16 cellular contexts compared by ENCODE assay signal in genomic region chr3:188513662-188514328, GRCh38.
A peak's percentile ranks its signal among the peaks of the same experiment; 100 is the strongest.
DNase-seq lines count a peak whose midpoint lies in the region; TF ChIP-seq lines count a peak whose summit lies in the region.
"Had no signal": no experiment of that assay in that cellular context is flagged by ENCODE, and none has a peak within 500 bp of the region (broad histone marks: within the 10 kb centered on the region; RNA-seq: fewer than 3 reads in every experiment).

No MANE protein-coding gene starts in this region.

- TF ChIP-seq POLR2A in sigmoid colon (IDR thresholded peaks at IDR 0.05) = no peak

- no peaks in the 10 kb centered on the region for H3K9me3 ChIP-seq in trophoblast cell (ENCODE audit: insufficient read depth, low read depth, low read length)
- H3K9me3 ChIP-seq in sigmoid colon = no peaks in the 10 kb centered on the region

- H3K79me2 ChIP-seq in trophoblast cell (ENCODE audit: control insufficient read depth, insufficient read depth, low read length, poor library complexity) = no peaks in the 10 kb centered on the region

- TF ChIP-seq EP300 in sigmoid colon (IDR thresholded peaks at IDR 0.05) = no peak

- WGBS in trophoblast cell (ENCODE audit: extremely low coverage, insufficient coverage, insufficient read length) = no CpG with 5 or more reads among the region's 7 CpGs
- 91 to 92% methylated on average over 7 of the region's 7 CpGs for WGBS in sigmoid colon, 2 donors

- H2BK12ac ChIP-seq in trophoblast cell (ENCODE audit: low read length) = no peak overlapping the region

- no peak overlapping the region for H4K12ac ChIP-seq in trophoblast cell (ENCODE audit: low read depth, low read length)

- H4K91ac ChIP-seq in trophoblast cell (ENCODE audit: low read depth, low read length) = no peak overlapping the region

- no peak overlapping the region for H2AFZ ChIP-seq in trophoblast cell (ENCODE audit: insufficient read depth, low read length, poor library complexity)

- H3K9ac ChIP-seq in trophoblast cell (ENCODE audit: low read length) = no peak overlapping the region

- H2AK5ac ChIP-seq in trophoblast cell (ENCODE audit: low read length) = no peak overlapping the region

- H4K8ac ChIP-seq in trophoblast cell (ENCODE audit: low read depth, low read length) = no peak overlapping the region

- H3K36me3 ChIP-seq in trophoblast cell (ENCODE audit: control insufficient read depth in 1 of 2, insufficient read depth in 2 of 2, low read length in 2 of 2) (no peaks in the 10 kb centered on the region), sigmoid colon (no peaks in the 10 kb centered on the region)

- H3K4me3 ChIP-seq in choroid plexus epithelial cell (ENCODE audit: low read depth, low read length) (no peak overlapping the region), trophoblast cell (ENCODE audit: low read depth, low read length) (no peak overlapping the region), sigmoid colon (no peak overlapping the region)

- H2BK120ac ChIP-seq in trophoblast cell (ENCODE audit: insufficient read depth, low read length, poor library complexity) = no peak overlapping the region

- H3K27ac ChIP-seq in trophoblast cell (ENCODE audit: low read depth, low read length) = no peak overlapping the region
- H3K27ac ChIP-seq in sigmoid colon = peak overlapping the region in 2 of 4 donors; percentile 2 to 15
- H3K27ac ChIP-seq: 22Rv1 had no signal

- intact Hi-C loops in sigmoid colon (cut with DNase I) = no loop called here

- no peaks in the 10 kb centered on the region for H3K79me1 ChIP-seq in trophoblast cell (ENCODE audit: low read length)

- H3K23ac ChIP-seq in trophoblast cell (ENCODE audit: low read length) = no peak overlapping the region

- H3K4me1 ChIP-seq in trophoblast cell (ENCODE audit: control insufficient read depth in 1 of 2, insufficient read depth in 2 of 2, low read length in 2 of 2) = no peaks in the 10 kb centered on the region
- H3K4me1 ChIP-seq in sigmoid colon = peaks cover 0 to 31% (median 22%) of the 10 kb centered on the region in 4 donors

- H3K27me3 ChIP-seq in trophoblast cell (ENCODE audit: insufficient read depth, low read length) (no peaks in the 10 kb centered on the region), sigmoid colon (no peaks in the 10 kb centered on the region)

- no peak overlapping the region for H2BK5ac ChIP-seq in trophoblast cell (ENCODE audit: low read depth, low read length, poor library complexity)

- H3K4ac ChIP-seq in trophoblast cell (ENCODE audit: low read depth, low read length) = no peak overlapping the region

- peak; percentile 4 for TF ChIP-seq CTCF in choroid plexus epithelial cell (conservative IDR thresholded peaks at IDR 0.05; ENCODE audit: low read depth, low read length)
- no peak for TF ChIP-seq CTCF in sigmoid colon (IDR thresholded peaks at IDR 0.05)

- no peak overlapping the region for H3K14ac ChIP-seq in trophoblast cell (ENCODE audit: low read length)

- H3K4me2 ChIP-seq in trophoblast cell (ENCODE audit: low read length) = no peak overlapping the region

- H3K18ac ChIP-seq in trophoblast cell (ENCODE audit: low read length) = no peak overlapping the region

- DNase-seq in DMS53 (lab: John Stamatoyannopoulos, UW) (peak; percentile 30), DMS53 treated with DMSO at 0.1 percent for 48 hours (lab: John Stamatoyannopoulos, UW; ENCODE audit: unreplicated experiment) (no peak), M059J (ENCODE audit: low read depth) (peak; percentile 25), choroid plexus epithelial cell (ENCODE audit: low read depth) (no peak), trophoblast cell (peak; percentile 42 to 64), SW 1271 (lab: John Stamatoyannopoulos, UW) (no peak), sigmoid colon (no peak), NCI-H1105 (lab: John Stamatoyannopoulos, UW) (no peak)
- DNase-seq: C1 segment of cervical spinal cord, GF-D8, KBM-7, NCI-H1092 treated with DMSO at 0.1 percent for 48 hours, NCI-H1694 treated with DMSO at 0.1 percent for 48 hours, NCI-H446, PC-3 had no signal

Comparison
In these comparisons a context has a peak if more than half of its experiments do, and no peak if none do; other contexts are left out.
1. DNase-seq: peak in DMS53 (single experiment), M059J (single experiment) and trophoblast cell (2 of 2); none in DMS53 treated with DMSO at 0.1 percent for 48 hours (single experiment), choroid plexus epithelial cell (single experiment), SW 1271 (0 of 2), sigmoid colon (single experiment) and NCI-H1105 (single experiment).